Comparison of ENCODE assay signal across 13 cellular contexts in genomic region chr2:145431181-145431951, GRCh38.
DNase-seq lines count a peak whose midpoint lies in the region; ATAC-seq, FAIRE-seq and TF ChIP-seq lines count a peak whose summit lies in the region.
"Had no signal": no experiment of that assay in that cellular context is flagged by ENCODE, and none has a peak within 500 bp of the region (broad histone marks: within the 10 kb centered on the region; RNA-seq: fewer than 3 reads in every experiment).

No MANE protein-coding gene starts in this region.

- no peak for TF ChIP-seq POLR2A in prostate gland (IDR thresholded peaks at IDR 0.05)

- in situ Hi-C loops in GM13976 (cut with MboI; ENCODE audit: low sequenced_read_pairs, unreplicated experiment): no loop called here

- H3K27me3 ChIP-seq in cardiac muscle cell (no peaks in the 10 kb centered on the region), left ventricle myocardium inferior (ENCODE audit: low read depth) (no peaks in the 10 kb centered on the region), small intestine (ENCODE audit: control insufficient read depth in 2 of 2, insufficient read depth in 2 of 2, low read length in 2 of 2) (no peaks in the 10 kb centered on the region), lower lobe of right lung (ENCODE audit: low read depth) (no peaks in the 10 kb centered on the region), prostate gland (replicated peaks; ENCODE audit: insufficient read depth) (no peaks in the 10 kb centered on the region)
- H3K27me3 ChIP-seq: ascending aorta had no signal

- no peak for FAIRE-seq in small intestine (lab: Jason Lieb, UNC)
- FAIRE-seq: A204.1 had no signal

- intact Hi-C loops in left ventricle myocardium inferior (cut with micrococcal nuclease) (no loop called here), lower lobe of right lung (cut with DNase I) (no loop called here), prostate gland (cut with DNase I) (no loop called here)

- DNase-seq in cardiac muscle cell (ENCODE audit: low read depth in 1 of 2, low spot score in 1 of 2) (peak; percentile 9 to 32), left ventricle myocardium inferior (no peak), NCI-H526 treated with DMSO at 0.1 percent for 48 hours (lab: John Stamatoyannopoulos, UW) (peak; percentile 91), fibroblast of pulmonary artery (ENCODE audit: low read depth) (peak; percentile 8), small intestine (peak; percentile 2), lower lobe of right lung (no peak), prostate gland (ENCODE audit: low spot score) (no peak), GM13976 (ENCODE audit: low spot score) (no peak)
- DNase-seq: activated CD8-positive, alpha-beta memory T cell treated with anti-CD3 and anti-CD28 coated beads for 24 hours; Kasumi-1; mucosa of descending colon had no signal

- 11 to 62% (median 40%) methylated on average over 9 of the region's 9 CpGs for WGBS in small intestine, 3 donors
- 49% methylated on average over 9 of the region's 9 CpGs for WGBS in prostate gland

- ATAC-seq in lower lobe of right lung: no peak
- ATAC-seq: mucosa of descending colon had no signal

- H3K27ac ChIP-seq in cardiac muscle cell (no peak overlapping the region), left ventricle myocardium inferior (replicated peaks) (no peak overlapping the region), small intestine (ENCODE audit: low read depth in 1 of 2, low read length in 1 of 2) (no peak overlapping the region), lower lobe of right lung (no peak overlapping the region), prostate gland (no peak overlapping the region)
- H3K27ac ChIP-seq: ascending aorta had no signal

- no peaks in the 10 kb centered on the region for H3K9me3 ChIP-seq in cardiac muscle cell (ENCODE audit: low read depth)
- peaks cover 9% of the 10 kb centered on the region for H3K9me3 ChIP-seq in left ventricle myocardium inferior (replicated peaks)
- no peaks in the 10 kb centered on the region for H3K9me3 ChIP-seq in small intestine (ENCODE audit: control insufficient read depth, low read depth)
- H3K9me3 ChIP-seq in lower lobe of right lung: no peaks in the 10 kb centered on the region
- no peaks in the 10 kb centered on the region for H3K9me3 ChIP-seq in prostate gland
- H3K9me3 ChIP-seq: ascending aorta, mucosa of descending colon had no signal

- TF ChIP-seq CTCF in cardiac muscle cell (IDR thresholded peaks at IDR 0.05; ENCODE audit: low read depth, low read length): no peak
- no peak for TF ChIP-seq CTCF in left ventricle myocardium inferior (IDR thresholded peaks at IDR 0.05; ENCODE audit: borderline replicate concordance)
- no peak for TF ChIP-seq CTCF in fibroblast of pulmonary artery (IDR thresholded peaks at IDR 0.05; ENCODE audit: low read length, missing control alignments)
- TF ChIP-seq CTCF in lower lobe of right lung (IDR thresholded peaks at IDR 0.05): no peak
- no peak for TF ChIP-seq CTCF in prostate gland (IDR thresholded peaks at IDR 0.05)
- TF ChIP-seq CTCF in GM13976 (IDR thresholded peaks at IDR 0.05; ENCODE audit: borderline replicate concordance, control extremely low read depth, extremely low read depth, insufficient read depth, missing control alignments): no peak

- peaks cover 3% of the 10 kb centered on the region for H3K4me1 ChIP-seq in cardiac muscle cell (ENCODE audit: low read depth)
- no peaks in the 10 kb centered on the region for H3K4me1 ChIP-seq in left ventricle myocardium inferior
- H3K4me1 ChIP-seq in small intestine (ENCODE audit: control insufficient read depth in 2 of 2, insufficient read depth in 1 of 2, low read depth in 1 of 2, low read length in 1 of 2): no peaks in the 10 kb centered on the region
- H3K4me1 ChIP-seq in lower lobe of right lung: no peaks in the 10 kb centered on the region
- no peaks in the 10 kb centered on the region for H3K4me1 ChIP-seq in prostate gland (replicated peaks)
- H3K4me1 ChIP-seq: ascending aorta had no signal

- H3K4me3 ChIP-seq in cardiac muscle cell: no peak overlapping the region
- no peak overlapping the region for H3K4me3 ChIP-seq in left ventricle myocardium inferior
- no peak overlapping the region for H3K4me3 ChIP-seq in fibroblast of pulmonary artery (replicated peaks; ENCODE audit: low read depth, low read length)
- no peak overlapping the region for H3K4me3 ChIP-seq in small intestine (ENCODE audit: low read depth in 1 of 2, low read length in 2 of 2)
- no peak overlapping the region for H3K4me3 ChIP-seq in lower lobe of right lung
- no peak overlapping the region for H3K4me3 ChIP-seq in prostate gland
- H3K4me3 ChIP-seq: ascending aorta, mucosa of descending colon had no signal

- H3K36me3 ChIP-seq in cardiac muscle cell: no peaks in the 10 kb centered on the region
- H3K36me3 ChIP-seq in left ventricle myocardium inferior: no peaks in the 10 kb centered on the region
- H3K36me3 ChIP-seq in small intestine (ENCODE audit: control insufficient read depth in 2 of 2, insufficient read depth in 2 of 2, low read length in 2 of 2): no peaks in the 10 kb centered on the region
- H3K36me3 ChIP-seq in lower lobe of right lung: no peaks in the 10 kb centered on the region
- H3K36me3 ChIP-seq in prostate gland: no peaks in the 10 kb centered on the region
- H3K36me3 ChIP-seq: ascending aorta had no signal

Comparison
In these comparisons a context has a peak if more than half of its experiments do, and no peak if none do; other contexts are left out.
1. DNase-seq: peak in cardiac muscle cell (2 of 2), NCI-H526 treated with DMSO at 0.1 percent for 48 hours (single experiment), fibroblast of pulmonary artery (single experiment) and small intestine (single experiment); none in left ventricle myocardium inferior (single experiment), lower lobe of right lung (single experiment), prostate gland (single experiment) and GM13976 (single experiment).